13 cellular contexts compared by ENCODE assay signal in genomic region chr14:32709072-32709471, GRCh38.
A peak's percentile ranks its signal among the peaks of the same experiment; 100 is the strongest.
DNase-seq lines count a peak whose midpoint lies in the region; ATAC-seq, FAIRE-seq and TF ChIP-seq lines count a peak whose summit lies in the region.
"Had no signal": no experiment of that assay in that cellular context is flagged by ENCODE, and none has a peak within 500 bp of the region (broad histone marks: within the 10 kb centered on the region; RNA-seq: fewer than 3 reads in every experiment).

No MANE protein-coding gene starts in this region.

- no peak overlapping the region for H3K9ac ChIP-seq in endothelial cell of umbilical vein (replicated peaks; ENCODE audit: extremely low read depth, insufficient read depth, low read length)

- no peak overlapping the region for H3K4me3 ChIP-seq in endothelial cell of umbilical vein (replicated peaks in 1 of 3; ENCODE audit: insufficient read depth in 1 of 3, low read depth in 1 of 3, low read length in 3 of 3)
- H3K4me3 ChIP-seq in thyroid gland (replicated peaks in 1 of 3) = no peak overlapping the region
- H3K4me3 ChIP-seq: GM12878, upper lobe of left lung had no signal

- H3K36me3 ChIP-seq in endothelial cell of umbilical vein (ENCODE audit: control insufficient read depth in 2 of 2, extremely low read depth in 1 of 2, insufficient read depth in 2 of 2, low read length in 2 of 2) (no peaks in the 10 kb centered on the region), thyroid gland (no peaks in the 10 kb centered on the region)
- H3K36me3 ChIP-seq: upper lobe of left lung had no signal

- no peaks in the 10 kb centered on the region for H4K20me1 ChIP-seq in endothelial cell of umbilical vein (replicated peaks; ENCODE audit: control insufficient read depth, extremely low read depth, insufficient read depth, low read length)

- WGBS in thyroid gland, 2 donors = 26 to 49% methylated on average over 3 of the region's 3 CpGs

- DNase-seq in M059J (ENCODE audit: low read depth) (peak; percentile 94), endothelial cell of umbilical vein (ENCODE audit: low read depth, low spot score) (peak; percentile 49), medulla oblongata (ENCODE audit: extremely low spot score) (peak; percentile 85), thyroid gland (peak in 1 of 2 donors; percentile 24), GM20000 (ENCODE audit: low spot score) (no peak), cerebellar nuclear complex (lab: John Stamatoyannopoulos, UW) (no peak)
- DNase-seq in stimulated activated CD4-positive, alpha-beta T cell treated with anti-CD3 and anti-CD28 coated beads, Interleukin-15, amount 100 ng/mL, for 24 hours = no peak
- DNase-seq: activated CD4-positive, alpha-beta T cell treated with anti-CD3 and anti-CD28 coated beads, Interleukin-2, amount 10 ng/mL, durations not matched to agents 7 days and 5 days; effector memory CD4-positive, alpha-beta T cell; upper lobe of left lung had no signal

- H3K27ac ChIP-seq in endothelial cell of umbilical vein (ENCODE audit: insufficient read depth, low read depth, low read length) (no peak overlapping the region), thyroid gland (peak overlapping the region in 2 of 3 donors; percentile 10 to 60)

- intact Hi-C loops in endothelial cell of umbilical vein (cut with micrococcal nuclease) = loop anchor here (5.0 kb wide), 1 partner anchor 228 kb away; the partner anchor contains the start of gene NPAS3
- intact Hi-C loops in thyroid gland (cut with DNase I) = no loop called here

- dilution Hi-C loops in endothelial cell of umbilical vein (cut with MboI; ENCODE audit: extremely low pct_ligation_motif_present, low sequenced_read_pairs) = no loop called here

- no peak for TF ChIP-seq CTCF in endothelial cell of umbilical vein (IDR thresholded peaks at IDR 0.05; ENCODE audit: extremely low read depth in 1 of 2, insufficient read depth in 1 of 2, low read depth in 1 of 2, low read length in 2 of 2)
- no peak for TF ChIP-seq CTCF in thyroid gland (IDR thresholded peaks at IDR 0.05)
- TF ChIP-seq CTCF in GM20000 (IDR thresholded peaks at IDR 0.05; ENCODE audit: extremely low read depth, missing control alignments) = no peak

- no peak overlapping the region for H2AFZ ChIP-seq in endothelial cell of umbilical vein (ENCODE audit: low read depth, low read length)

- CTCF ChIA-PET in endothelial cell of umbilical vein (lab: Charles Lee) = interaction anchor here (1.2 to 2.4 kb wide), 3 partner anchors 9 to 1084 kb away, joined by 3 to 22 read pairs (median 3); no protein-coding TSS in a partner anchor

- H3K4me2 ChIP-seq in endothelial cell of umbilical vein (ENCODE audit: insufficient read depth, low read length) = no peak overlapping the region

- no peaks in the 10 kb centered on the region for H3K9me1 ChIP-seq in endothelial cell of umbilical vein (replicated peaks; ENCODE audit: control insufficient read depth, extremely low read depth, insufficient read depth, low read length)

- no peak for ATAC-seq in GM18861 (IDR thresholded peaks at IDR 0.05; ENCODE audit: unreplicated experiment)
- ATAC-seq: GM12878, HCT116 had no signal

- H3K79me2 ChIP-seq in endothelial cell of umbilical vein (ENCODE audit: control insufficient read depth, insufficient read depth, low read length) = no peaks in the 10 kb centered on the region

- H3K27me3 ChIP-seq in endothelial cell of umbilical vein (ENCODE audit: control insufficient read depth in 2 of 2, insufficient read depth in 2 of 2, low read length in 2 of 2) (peaks cover 2 to 3% of the 10 kb centered on the region in 2 experiments), thyroid gland (no peaks in the 10 kb centered on the region)
- H3K27me3 ChIP-seq: upper lobe of left lung had no signal

- TF ChIP-seq POLR2A in endothelial cell of umbilical vein (IDR thresholded peaks at IDR 0.05; ENCODE audit: low read depth, low read length) = no peak
- no peak for TF ChIP-seq POLR2A in thyroid gland (IDR thresholded peaks at IDR 0.05)

- H3K9me3 ChIP-seq in endothelial cell of umbilical vein (replicated peaks; ENCODE audit: control insufficient read depth, insufficient read depth, low read length) (no peaks in the 10 kb centered on the region), thyroid gland (no peaks in the 10 kb centered on the region)
- H3K9me3 ChIP-seq: upper lobe of left lung had no signal

- POLR2A ChIA-PET in endothelial cell of umbilical vein (lab: Charles Lee) = no interaction called here

- H3K4me1 ChIP-seq in endothelial cell of umbilical vein (ENCODE audit: control insufficient read depth, extremely low read depth, insufficient read depth, low read length) (no peaks in the 10 kb centered on the region), thyroid gland (peaks cover 0 to 4% of the 10 kb centered on the region in 2 donors)
- H3K4me1 ChIP-seq: upper lobe of left lung had no signal

- FAIRE-seq in endothelial cell of umbilical vein (lab: Jason Lieb, UNC) = no peak
- FAIRE-seq: GM12878 had no signal

- BruUV-seq in endothelial cell of umbilical vein (replicated peaks; lab: Mats Ljungman, UMichigan) = no TSS peak

TF ChIP-seq in endothelial cell of umbilical vein, 7 proteins besides CTCF, POLR2A, EP300 and RAD21:
- TF ChIP-seq POLR2AphosphoS5 (IDR thresholded peaks at IDR 0.05; ENCODE audit: insufficient read depth, low read depth, low read length) (no peak), MAX (IDR thresholded peaks at IDR 0.05; ENCODE audit: insufficient read depth, insufficient read length) (no peak), FOS (IDR thresholded peaks at IDR 0.05; ENCODE audit: borderline replicate concordance, insufficient read depth, low read length) (no peak)

Comparison
In these comparisons a context has a peak if more than half of its experiments do, and no peak if none do; other contexts are left out.
1. DNase-seq: peak in M059J (single experiment), endothelial cell of umbilical vein (single experiment) and medulla oblongata (single experiment); none in GM20000 (single experiment), stimulated activated CD4-positive, alpha-beta T cell treated with anti-CD3 and anti-CD28 coated beads, Interleukin-15, amount 100 ng/mL, for 24 hours (single experiment) and cerebellar nuclear complex (0 of 2).